In genomic region chr2:5067816-5068215, GRCh38 we compare ENCODE assay signal across 18 cellular contexts.
DNase-seq lines count a peak whose midpoint lies in the region; TF ChIP-seq lines count a peak whose summit lies in the region.
"Had no signal": no experiment of that assay in that cellular context is flagged by ENCODE, and none has a peak within 500 bp of the region (broad histone marks: within the 10 kb centered on the region; RNA-seq: fewer than 3 reads in every experiment).

No MANE protein-coding gene starts in this region.

- in situ Hi-C loops in SK-MEL-5 (cut with HindIII; ENCODE audit: low pct_unique_long_range_greater_than_20kb, low sequenced_read_pairs), result no loop called here

- CTCF ChIA-PET in A673 (lab: Charles Lee), result no interaction called here

- H3K9me3 ChIP-seq in A673 (ENCODE audit: low read depth, low read length, poor library complexity, severe bottlenecking), result no peaks in the 10 kb centered on the region
- H3K9me3 ChIP-seq: BE2C; BLaER1 treated with 17β-estradiol and CSF1 and Interleukin-3, amounts not matched to agents 10 nM and 100 nM; Caco-2 had no signal

- no peak overlapping the region for H3K27ac ChIP-seq in A673 (ENCODE audit: low read depth, low read length, poor library complexity, severe bottlenecking)
- H3K27ac ChIP-seq: 22Rv1; BLaER1 treated with 17β-estradiol and CSF1 and Interleukin-3, amounts not matched to agents 10 nM and 100 nM had no signal

- DNase-seq in A673 (ENCODE audit: low spot score) (peak; percentile 3), SK-MEL-5 (ENCODE audit: low read depth, low spot score) (peak; percentile 11), kidney epithelial cell (ENCODE audit: low read depth) (peak; percentile 4), medulla oblongata (ENCODE audit: extremely low spot score) (no peak), C1 segment of cervical spinal cord (lab: John Stamatoyannopoulos, UW) (no peak), EL (no peak)
- DNase-seq: ACHN; AML-193; BE2C; Caco-2; CD4-positive, alpha-beta memory T cell; DMS 273 treated with DMSO at 0.1 percent for 48 hours; DMS79; GOT3; H7; HCEC 1CT had no signal

- H3K27me3 ChIP-seq in A673 (replicated peaks; ENCODE audit: insufficient read depth, low read depth, low read length, poor library complexity) (no peaks in the 10 kb centered on the region), kidney epithelial cell (ENCODE audit: control insufficient read depth, insufficient read depth, low read length) (no peaks in the 10 kb centered on the region)
- H3K27me3 ChIP-seq: BE2C; BLaER1 treated with 17β-estradiol and CSF1 and Interleukin-3, amounts not matched to agents 10 nM and 100 nM had no signal

- POLR2A ChIA-PET in A673 (lab: Charles Lee; ENCODE audit: low non-redundant PET), result no interaction called here

- H3K4me3 ChIP-seq in A673 (ENCODE audit: low read depth, low read length, poor library complexity, severe bottlenecking) (no peak overlapping the region), kidney epithelial cell (ENCODE audit: low read depth, low read length) (no peak overlapping the region)
- H3K4me3 ChIP-seq: BLaER1 treated with 17β-estradiol and CSF1 and Interleukin-3, amounts not matched to agents 10 nM and 100 nM had no signal

- TF ChIP-seq CTCF in A673 (conservative IDR thresholded peaks at IDR 0.05; ENCODE audit: low read depth, low read length) (no peak), kidney epithelial cell (IDR thresholded peaks at IDR 0.05; ENCODE audit: insufficient read depth, low read length, poor library complexity, severe bottlenecking) (no peak)

- no peaks in the 10 kb centered on the region for H3K36me3 ChIP-seq in A673 (ENCODE audit: insufficient read depth, low read length, poor library complexity, severe bottlenecking)
- H3K36me3 ChIP-seq in kidney epithelial cell (ENCODE audit: control insufficient read depth, insufficient read depth, low read length), result no peaks in the 10 kb centered on the region
- H3K36me3 ChIP-seq: BE2C; BLaER1 treated with 17β-estradiol and CSF1 and Interleukin-3, amounts not matched to agents 10 nM and 100 nM had no signal

- intact Hi-C loops in A673 (cut with micrococcal nuclease; ENCODE audit: unreplicated experiment), result no loop called here

- no TSS peak for BruUV-seq in A673 (replicated peaks; lab: Mats Ljungman, UMichigan)

- H3K4me1 ChIP-seq in A673 (ENCODE audit: insufficient read depth, low read length, poor library complexity, severe bottlenecking), result no peaks in the 10 kb centered on the region
- H3K4me1 ChIP-seq: BE2C, Caco-2 had no signal

Comparison
In these comparisons a context has a peak if more than half of its experiments do, and no peak if none do; other contexts are left out.
1. DNase-seq: peak in A673 (single experiment), SK-MEL-5 (single experiment) and kidney epithelial cell (single experiment); none in medulla oblongata (single experiment), C1 segment of cervical spinal cord (0 of 14) and EL (single experiment).